In the genomic region with DNA sequence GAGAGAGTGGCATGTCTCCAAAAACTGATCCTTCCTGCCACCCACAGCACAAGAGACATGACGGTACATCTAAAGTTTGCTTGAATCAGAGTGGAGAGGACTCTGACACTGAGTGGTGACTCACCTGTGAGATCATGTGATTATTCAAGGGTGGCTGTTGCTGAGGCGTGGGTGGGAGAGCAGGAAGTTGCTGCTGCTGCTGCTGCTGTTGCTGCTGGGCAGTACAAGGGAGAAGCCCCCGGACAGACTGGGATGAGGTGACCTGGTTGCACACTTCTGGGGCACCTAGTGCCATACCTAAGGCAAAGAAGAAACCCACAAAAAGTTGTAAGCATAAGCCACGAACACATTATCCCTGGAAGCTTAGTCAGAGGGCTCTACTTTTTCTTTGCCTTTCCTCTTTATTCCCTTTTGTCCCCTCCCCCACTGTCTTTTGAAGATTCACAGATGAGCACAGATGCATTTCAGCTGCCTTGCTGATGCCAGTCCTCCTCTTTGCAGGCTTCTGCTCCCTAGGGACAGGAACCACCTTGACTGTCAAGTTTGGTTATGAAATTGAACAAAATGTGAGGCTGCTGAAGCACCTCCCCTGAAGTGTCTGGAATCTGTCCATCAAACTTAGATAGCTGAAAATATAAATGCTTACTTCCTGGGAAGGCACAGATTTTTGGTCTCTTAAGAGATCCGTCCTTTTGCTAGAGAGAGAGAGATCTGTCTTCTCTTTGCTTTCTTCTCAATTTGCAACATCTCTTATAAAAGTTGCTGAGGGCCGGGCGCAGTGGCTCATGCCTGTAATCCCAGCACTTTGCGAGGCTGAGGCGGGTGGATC, we compare ENCODE assay signal across 8 cellular contexts. TPM values are rescaled to one million over a fixed set of nuclear protein-coding genes. Genes with fewer than 3 reads are reported as not detected.
A peak's percentile ranks its signal among the peaks of the same experiment; 100 is the strongest.
DNase-seq lines count a peak whose midpoint lies in the region; ATAC-seq and TF ChIP-seq lines count a peak whose summit lies in the region.

No MANE protein-coding gene starts in this region.

- H3K27me3 Mint-ChIP-seq in glutamatergic neuron (ENCODE audit: unreplicated experiment) = peaks cover 6% of the 10 kb centered on the region

- peak; percentile 66 for DNase-seq in activated gamma-delta T cell treated with Interleukin-2 at 50 U/mL for 16 hours
- no peak for DNase-seq in activated gamma-delta T cell (lab: John Stamatoyannopoulos, UW)
- DNase-seq in NT2/D1 (ENCODE audit: low read depth, low spot score) = no peak
- peak; percentile 45 for DNase-seq in activated T-helper 1 cell treated with Interleukin-2 at 50 U/mL for 16 hours (ENCODE audit: low read depth)
- no peak for DNase-seq in glutamatergic neuron
- peak; percentile 49 to 73 (median 70) for DNase-seq in stimulated activated CD4-positive, alpha-beta T cell treated with anti-CD3 and anti-CD28 coated beads, Interleukin-12 subunit alpha, Interleukin-12 subunit beta, amount 100 ng/mL, for 48 hours (ENCODE audit: low read depth in 2 of 3, low spot score in 1 of 3)
- DNase-seq in D341Med (ENCODE audit: low spot score) = no peak

- H3K9ac ChIP-seq in NT2/D1 (ENCODE audit: insufficient read length, low read depth) = peak overlapping the region; percentile 0

- peak overlapping the region; percentile 68 for H3K4me3 Mint-ChIP-seq in glutamatergic neuron (ENCODE audit: unreplicated experiment)

- no peaks in the 10 kb centered on the region for H3K36me3 Mint-ChIP-seq in glutamatergic neuron (ENCODE audit: unreplicated experiment)

- peaks cover 19% of the 10 kb centered on the region for H3K36me3 ChIP-seq in NT2/D1 (ENCODE audit: insufficient read depth, insufficient read length, low read length)

- peaks cover 21% of the 10 kb centered on the region for H3K4me1 Mint-ChIP-seq in glutamatergic neuron (ENCODE audit: low read depth, unreplicated experiment)

- H3K9me3 Mint-ChIP-seq in glutamatergic neuron (ENCODE audit: unreplicated experiment) = peaks cover 6% of the 10 kb centered on the region

- peak; percentile 95 for ATAC-seq in HG02938 (IDR thresholded peaks at IDR 0.05; ENCODE audit: unreplicated experiment)

- H3K27ac Mint-ChIP-seq in glutamatergic neuron (ENCODE audit: unreplicated experiment) = peak overlapping the region; percentile 83

- H3K27me3 ChIP-seq in NT2/D1 (ENCODE audit: insufficient read depth, insufficient read length) = no peaks in the 10 kb centered on the region

- TF ChIP-seq CTCF in glutamatergic neuron (IDR thresholded peaks at IDR 0.05; ENCODE audit: partially characterized antibody, unreplicated experiment) = no peak

- no peaks in the 10 kb centered on the region for H3K9me3 ChIP-seq in NT2/D1 (ENCODE audit: insufficient read depth, low read length)

- H3K4me1 ChIP-seq in NT2/D1 (ENCODE audit: insufficient read depth, insufficient read length) = peaks cover 5% of the 10 kb centered on the region

- H3K4me3 ChIP-seq in NT2/D1 (ENCODE audit: insufficient read length, low read depth) = no peak overlapping the region

RNA-seq across cellular contexts. Expression of a gene that starts 29.5 kb away (rescaled TPM):
- 12.1 TPM for total RNA-seq in glutamatergic neuron (ENCODE audit: unreplicated experiment)

RNA-seq across cellular contexts. Expression of a gene that starts 50.9 kb away (rescaled TPM):
- 165 TPM for total RNA-seq in glutamatergic neuron (ENCODE audit: unreplicated experiment)

Comparison
In these comparisons a context has a peak if more than half of its experiments do, and no peak if none do; other contexts are left out.
1. DNase-seq: peak in activated gamma-delta T cell treated with Interleukin-2 at 50 U/mL for 16 hours (single experiment), activated T-helper 1 cell treated with Interleukin-2 at 50 U/mL for 16 hours (single experiment) and stimulated activated CD4-positive, alpha-beta T cell treated with anti-CD3 and anti-CD28 coated beads, Interleukin-12 subunit alpha, Interleukin-12 subunit beta, amount 100 ng/mL, for 48 hours (3 of 3); none in activated gamma-delta T cell (single experiment), NT2/D1 (single experiment), glutamatergic neuron (single experiment) and D341Med (single experiment).